ENCODE assay signal across 9 cellular contexts in genomic region chr19:39212377-39212742, GRCh38. TPM values are rescaled to one million over a fixed set of nuclear protein-coding genes. Genes with fewer than 3 reads are reported as not detected.
DNase-seq lines count a peak whose midpoint lies in the region; ATAC-seq and TF ChIP-seq lines count a peak whose summit lies in the region.
"Had no signal": no experiment of that assay in that cellular context is flagged by ENCODE, and none has a peak within 500 bp of the region (broad histone marks: within the 10 kb centered on the region; RNA-seq: fewer than 3 reads in every experiment).

No MANE protein-coding gene starts in this region.

- no peak overlapping the region for H3K27ac ChIP-seq in hepatocyte
- H3K27ac ChIP-seq: parathyroid adenoma had no signal

- H3K4me3 ChIP-seq in hepatocyte = no peak overlapping the region

- H3K4me1 ChIP-seq in hepatocyte (ENCODE audit: insufficient read depth) = no peaks in the 10 kb centered on the region
- H3K4me1 ChIP-seq: parathyroid adenoma had no signal

- WGBS in hepatocyte (ENCODE audit: low lambda C conversion rate, missing lambda C conversion rate) = 29% methylated on average over 8 of the region's 8 CpGs

- H2AFZ ChIP-seq in hepatocyte = no peak overlapping the region
- H2AFZ ChIP-seq: parathyroid adenoma had no signal

- ATAC-seq in GM21619 (IDR thresholded peaks at IDR 0.05; ENCODE audit: unreplicated experiment) = no peak

- no peaks in the 10 kb centered on the region for H3K27me3 ChIP-seq in hepatocyte

- DNase-seq in ELR (ENCODE audit: low read depth) (peak; percentile 36), NCI-H82 (lab: John Stamatoyannopoulos, UW) (peak; percentile 83), activated T-cell treated with anti-CD3 and anti-CD28 coated beads for 4 hours (peak; percentile 47), hepatocyte (ENCODE audit: low spot score) (no peak), NCI-H1417 treated with DMSO at 0.1 percent for 48 hours (lab: John Stamatoyannopoulos, UW) (no peak), globus pallidus (ENCODE audit: low spot score) (no peak)
- peak; percentile 40 to 52 for DNase-seq in stimulated activated CD8-positive, alpha-beta memory T cell treated with anti-CD3 and anti-CD28 coated beads, Interleukin-2, amount 100 ng/mL, for 48 hours (ENCODE audit: low read depth in 2 of 2)

- no peaks in the 10 kb centered on the region for H3K36me3 ChIP-seq in hepatocyte (replicated peaks; ENCODE audit: insufficient read depth, low read depth)

- H3K9me2 ChIP-seq in hepatocyte (replicated peaks; ENCODE audit: insufficient read depth) = no peaks in the 10 kb centered on the region

- H4K20me1 ChIP-seq in hepatocyte (ENCODE audit: insufficient read depth, poor library complexity, severe bottlenecking) = no peaks in the 10 kb centered on the region

- H3K4me2 ChIP-seq in hepatocyte = no peak overlapping the region

- H3K79me2 ChIP-seq in hepatocyte = no peaks in the 10 kb centered on the region
- H3K79me2 ChIP-seq: parathyroid adenoma had no signal

- TF ChIP-seq CTCF in hepatocyte (IDR thresholded peaks at IDR 0.05; ENCODE audit: poor library complexity) = peak; percentile 42

- no peaks in the 10 kb centered on the region for H3K9me3 ChIP-seq in hepatocyte (ENCODE audit: low read depth)

RNA-seq across cellular contexts. Expression of gene SYCN, which starts 8.3 kb away (rescaled TPM):
- total RNA-seq in hepatocyte = 2.5 TPM in 1 of 2 replicates, not detected in the other
- polyA plus RNA-seq in hepatocyte = 0.37 TPM in 1 of 2 replicates, not detected in the other

RNA-seq across cellular contexts. Expression of gene NCCRP1, which starts 15.6 kb away (rescaled TPM):
- 1.6 and 2.5 TPM in 2 replicates for total RNA-seq in hepatocyte
- 7.0 and 13.6 TPM in 2 replicates for polyA plus RNA-seq in hepatocyte

RNA-seq across cellular contexts. Expression of gene IFNL3, which starts 32.4 kb away (rescaled TPM):
- not detected in 2 replicates for total RNA-seq in hepatocyte
- polyA plus RNA-seq in hepatocyte = 0.26 TPM in 1 of 2 replicates, not detected in the other

RNA-seq across cellular contexts. Expression of gene IFNL4, which starts 36.3 kb away (rescaled TPM):
- total RNA-seq in hepatocyte = not detected in 2 replicates
- polyA plus RNA-seq in hepatocyte = 0.29 TPM in 1 of 2 replicates, not detected in the other

RNA-seq across cellular contexts. Expression of gene IFNL2, which starts 55.8 kb away (rescaled TPM):
- total RNA-seq in hepatocyte = not detected in 2 replicates
- polyA plus RNA-seq in hepatocyte = not detected in 2 replicates

Comparison
In these comparisons a context has a peak if more than half of its experiments do, and no peak if none do; other contexts are left out.
1. DNase-seq: peak in ELR (single experiment), NCI-H82 (single experiment), activated T-cell treated with anti-CD3 and anti-CD28 coated beads for 4 hours (single experiment) and stimulated activated CD8-positive, alpha-beta memory T cell treated with anti-CD3 and anti-CD28 coated beads, Interleukin-2, amount 100 ng/mL, for 48 hours (2 of 2); none in hepatocyte (single experiment), NCI-H1417 treated with DMSO at 0.1 percent for 48 hours (single experiment) and globus pallidus (single experiment).